Comparison of ENCODE assay signal across 13 cellular contexts in genomic region chr7:91565499-91566331, GRCh38.
A peak's percentile ranks its signal among the peaks of the same experiment; 100 is the strongest.
DNase-seq lines count a peak whose midpoint lies in the region; ATAC-seq, FAIRE-seq and TF ChIP-seq lines count a peak whose summit lies in the region.
"Had no signal": no experiment of that assay in that cellular context is flagged by ENCODE, and none has a peak within 500 bp of the region (broad histone marks: within the 10 kb centered on the region; RNA-seq: fewer than 3 reads in every experiment).

No MANE protein-coding gene starts in this region.

- H3K27ac ChIP-seq in caudate nucleus (ENCODE audit: low read depth, low read length) (peak overlapping the region; percentile 81), neural progenitor cell (peak overlapping the region; percentile 44)
- H3K27ac ChIP-seq: PC-9 had no signal

- H3K27me3 Mint-ChIP-seq in neural progenitor cell (ENCODE audit: insufficient read depth, low read depth) = peaks cover 3% of the 10 kb centered on the region
- H3K27me3 Mint-ChIP-seq in activated CD8-positive, alpha-beta T cell treated with anti-CD3 and anti-CD28 coated beads, Interleukin-2, amount 10 ng/mL, durations not matched to agents 7 days and 5 days (ENCODE audit: low read depth) = no peaks in the 10 kb centered on the region
- H3K27me3 Mint-ChIP-seq: activated B cell treated with CpG ODN at 0.5 μM for 24 hours; activated naive CD8-positive, alpha-beta T cell treated with anti-CD3 and anti-CD28 coated beads, Interleukin-2, amount 50 U/mL, for 24 hours had no signal

- peaks cover 30% of the 10 kb centered on the region for H3K4me1 Mint-ChIP-seq in neural progenitor cell
- no peaks in the 10 kb centered on the region for H3K4me1 Mint-ChIP-seq in activated CD8-positive, alpha-beta T cell treated with anti-CD3 and anti-CD28 coated beads, Interleukin-2, amount 10 ng/mL, durations not matched to agents 7 days and 5 days (ENCODE audit: low read depth)
- H3K4me1 Mint-ChIP-seq: activated B cell treated with CpG ODN at 0.5 μM for 24 hours; activated naive CD8-positive, alpha-beta T cell treated with anti-CD3 and anti-CD28 coated beads, Interleukin-2, amount 50 U/mL, for 24 hours had no signal

- H3K9me3 Mint-ChIP-seq in neural progenitor cell = no peaks in the 10 kb centered on the region
- H3K9me3 Mint-ChIP-seq in activated CD8-positive, alpha-beta T cell treated with anti-CD3 and anti-CD28 coated beads, Interleukin-2, amount 10 ng/mL, durations not matched to agents 7 days and 5 days (ENCODE audit: insufficient read depth) = no peaks in the 10 kb centered on the region
- H3K9me3 Mint-ChIP-seq: activated B cell treated with CpG ODN at 0.5 μM for 24 hours, neural crest cell had no signal

- no peaks in the 10 kb centered on the region for H3K79me2 ChIP-seq in neural progenitor cell (ENCODE audit: low read depth)

- no peaks in the 10 kb centered on the region for H4K20me1 ChIP-seq in neural progenitor cell (ENCODE audit: low read depth)

- DNase-seq in COR-L47 (lab: John Stamatoyannopoulos, UW) (peak; percentile 6), NCI-H2196 (lab: John Stamatoyannopoulos, UW; ENCODE audit: unreplicated experiment) (peak; percentile 47), caudate nucleus (lab: John Stamatoyannopoulos, UW) (peak in 2 of 61 donors; percentile 0 to 89), neural progenitor cell (ENCODE audit: low spot score) (no peak), urothelium cell line (ENCODE audit: low spot score) (no peak)
- no peak for DNase-seq in activated CD8-positive, alpha-beta T cell treated with anti-CD3 and anti-CD28 coated beads, Interleukin-2, amount 10 ng/mL, durations not matched to agents 7 days and 5 days
- DNase-seq in activated CD4-positive, alpha-beta T cell treated with anti-CD3 and anti-CD28 coated beads, Interleukin-2, amount 50 U/mL, for 4 hours = no peak
- DNase-seq: activated B cell treated with CpG ODN at 0.5 μM for 24 hours; activated naive CD8-positive, alpha-beta T cell treated with anti-CD3 and anti-CD28 coated beads, Interleukin-2, amount 50 U/mL, for 24 hours; PC-9 had no signal

- POLR2A ChIA-PET in activated CD8-positive, alpha-beta T cell treated with anti-CD3 and anti-CD28 coated beads, Interleukin-2, amount 10 ng/mL, durations not matched to agents 7 days and 5 days (lab: Charles Lee) = no interaction called here

- no peak overlapping the region for H3K4me3 ChIP-seq in neural progenitor cell
- H3K4me3 ChIP-seq: HAP-1, PC-9 had no signal

- peak overlapping the region; percentile 71 for H2AFZ ChIP-seq in neural progenitor cell (replicated peaks)
- H2AFZ ChIP-seq: PC-9 had no signal

- FAIRE-seq in urothelium cell line (lab: Jason Lieb, UNC) = no peak

- H3K36me3 ChIP-seq in neural progenitor cell = no peaks in the 10 kb centered on the region
- H3K36me3 ChIP-seq: HAP-1 had no signal

- H3K27me3 ChIP-seq in neural progenitor cell = no peaks in the 10 kb centered on the region

- no peak overlapping the region for H3K9ac ChIP-seq in neural progenitor cell

- ATAC-seq in GM21367 (IDR thresholded peaks at IDR 0.05; ENCODE audit: unreplicated experiment) = no peak
- no peak for ATAC-seq in activated CD8-positive, alpha-beta T cell treated with anti-CD3 and anti-CD28 coated beads, Interleukin-2, amount 10 ng/mL, durations not matched to agents 7 days and 5 days
- ATAC-seq: activated naive CD8-positive, alpha-beta T cell treated with anti-CD3 and anti-CD28 coated beads, Interleukin-2, amount 50 U/mL, for 24 hours had no signal

- H3F3A ChIP-seq in neural progenitor cell (ENCODE audit: low read depth) = peaks cover 10% of the 10 kb centered on the region

- peak overlapping the region; percentile 86 for H3K27ac Mint-ChIP-seq in neural progenitor cell
- no peak overlapping the region for H3K27ac Mint-ChIP-seq in activated CD8-positive, alpha-beta T cell treated with anti-CD3 and anti-CD28 coated beads, Interleukin-2, amount 10 ng/mL, durations not matched to agents 7 days and 5 days
- H3K27ac Mint-ChIP-seq: activated B cell treated with CpG ODN at 0.5 μM for 24 hours; activated naive CD8-positive, alpha-beta T cell treated with anti-CD3 and anti-CD28 coated beads, Interleukin-2, amount 50 U/mL, for 24 hours had no signal

- peak overlapping the region; percentile 34 for H3K4me2 ChIP-seq in neural progenitor cell
- H3K4me2 ChIP-seq: PC-9 had no signal

- H3K4me3 Mint-ChIP-seq in neural progenitor cell = no peak overlapping the region
- no peak overlapping the region for H3K4me3 Mint-ChIP-seq in activated CD8-positive, alpha-beta T cell treated with anti-CD3 and anti-CD28 coated beads, Interleukin-2, amount 10 ng/mL, durations not matched to agents 7 days and 5 days
- H3K4me3 Mint-ChIP-seq: activated B cell treated with CpG ODN at 0.5 μM for 24 hours; activated naive CD8-positive, alpha-beta T cell treated with anti-CD3 and anti-CD28 coated beads, Interleukin-2, amount 50 U/mL, for 24 hours; neural crest cell had no signal

- H3K36me3 Mint-ChIP-seq in neural progenitor cell = no peaks in the 10 kb centered on the region
- H3K36me3 Mint-ChIP-seq in activated CD8-positive, alpha-beta T cell treated with anti-CD3 and anti-CD28 coated beads, Interleukin-2, amount 10 ng/mL, durations not matched to agents 7 days and 5 days (ENCODE audit: low read depth) = no peaks in the 10 kb centered on the region

- no peaks in the 10 kb centered on the region for H3K9me3 ChIP-seq in neural progenitor cell (ENCODE audit: low read depth)
- H3K9me3 ChIP-seq: HAP-1 had no signal

- CTCF ChIA-PET in activated CD8-positive, alpha-beta T cell treated with anti-CD3 and anti-CD28 coated beads, Interleukin-2, amount 10 ng/mL, durations not matched to agents 7 days and 5 days (lab: Charles Lee) = no interaction called here

- H3K4me1 ChIP-seq in neural progenitor cell = peaks cover 24% of the 10 kb centered on the region
- H3K4me1 ChIP-seq: HAP-1 had no signal

- TF ChIP-seq CTCF in neural progenitor cell (IDR thresholded peaks at IDR 0.05) = no peak

Comparison
In these comparisons a context has a peak if more than half of its experiments do, and no peak if none do; other contexts are left out.
1. DNase-seq: peak in COR-L47 (single experiment) and NCI-H2196 (single experiment); none in neural progenitor cell (single experiment), urothelium cell line (single experiment), activated CD8-positive, alpha-beta T cell treated with anti-CD3 and anti-CD28 coated beads, Interleukin-2, amount 10 ng/mL, durations not matched to agents 7 days and 5 days (single experiment) and activated CD4-positive, alpha-beta T cell treated with anti-CD3 and anti-CD28 coated beads, Interleukin-2, amount 50 U/mL, for 4 hours (0 of 2).